ENCODE assay signal across 9 cellular contexts in the genomic region with DNA sequence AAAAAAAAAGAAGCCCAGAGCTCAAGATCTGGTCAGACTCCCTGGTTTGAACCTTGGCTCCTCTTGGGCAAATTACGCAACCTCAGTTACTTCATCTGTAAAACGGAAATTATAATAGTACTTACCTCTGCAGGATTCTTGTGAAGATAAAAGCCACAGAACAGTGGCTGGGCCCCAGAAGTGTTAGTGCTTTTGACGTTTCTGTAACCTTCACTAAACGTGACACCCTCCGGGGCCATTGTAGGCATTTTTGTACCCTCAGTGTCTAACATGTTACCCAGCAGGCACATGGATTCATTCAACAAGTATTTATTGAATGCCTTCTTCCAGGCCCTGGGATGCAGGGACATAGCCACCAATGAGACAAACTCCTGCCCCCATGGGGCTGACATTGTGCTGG. TPM values are rescaled to one million over a fixed set of nuclear protein-coding genes. Genes with fewer than 3 reads are reported as not detected.
DNase-seq lines count a peak whose midpoint lies in the region; ATAC-seq and TF ChIP-seq lines count a peak whose summit lies in the region.
"Had no signal": no experiment of that assay in that cellular context is flagged by ENCODE, and none has a peak within 500 bp of the region (broad histone marks: within the 10 kb centered on the region; RNA-seq: fewer than 3 reads in every experiment).

No MANE protein-coding gene starts in this region.

- intact Hi-C loops in activated naive CD4-positive, alpha-beta T cell treated with anti-CD3 and anti-CD28 coated beads for 36 hours (cut with micrococcal nuclease) = loop anchor here (1.0 kb wide), 1 partner anchor 18 kb away; no protein-coding TSS in a partner anchor

- ATAC-seq in HG03039 (IDR thresholded peaks at IDR 0.05; ENCODE audit: unreplicated experiment) = no peak

- H3K27ac ChIP-seq in liver (ENCODE audit: low read depth in 1 of 2, low read length in 2 of 2) = no peak overlapping the region

- H3K4me1 Mint-ChIP-seq in activated naive CD4-positive, alpha-beta T cell treated with anti-CD3 and anti-CD28 coated beads for 36 hours (ENCODE audit: low read depth) = peaks cover 91% of the 10 kb centered on the region

- CTCF ChIA-PET in activated naive CD4-positive, alpha-beta T cell treated with anti-CD3 and anti-CD28 coated beads for 36 hours (lab: Charles Lee) = interaction anchor here (0.7 to 6.6 kb wide), 6 partner anchors 40 to 60 kb away, joined by 3 to 59 read pairs (median 5); no protein-coding TSS in a partner anchor

- peak overlapping the region; percentile 97 for H3K27ac Mint-ChIP-seq in activated naive CD4-positive, alpha-beta T cell treated with anti-CD3 and anti-CD28 coated beads for 36 hours

- H3K36me3 Mint-ChIP-seq in activated naive CD4-positive, alpha-beta T cell treated with anti-CD3 and anti-CD28 coated beads for 36 hours (ENCODE audit: low read depth) = peaks cover 6% of the 10 kb centered on the region

- H3K9me3 ChIP-seq in liver (ENCODE audit: control insufficient read depth in 4 of 4, low read length in 3 of 4) = no peaks in the 10 kb centered on the region

- H3K9ac ChIP-seq in liver (ENCODE audit: low read depth in 1 of 2, low read length in 2 of 2) = no peak overlapping the region

- no peak overlapping the region for H3K4me3 ChIP-seq in AG10803 (ENCODE audit: low read length)
- no peak overlapping the region for H3K4me3 ChIP-seq in liver (ENCODE audit: low read depth in 1 of 3, low read length in 3 of 3)

- DNase-seq in AG10803 (ENCODE audit: low read depth) = peak; percentile 21
- DNase-seq in SKM-1 treated with dmso at 0.1 percent for 144 hours (lab: John Stamatoyannopoulos, UW; ENCODE audit: unreplicated experiment) = peak; percentile 94
- peak; percentile 87 for DNase-seq in activated naive CD4-positive, alpha-beta T cell treated with anti-CD3 and anti-CD28 coated beads for 36 hours
- DNase-seq in nucleus accumbens (lab: John Stamatoyannopoulos, UW) = no peak
- no peak for DNase-seq in islet precursor cell
- no peak for DNase-seq in cerebellar cortex (ENCODE audit: low spot score)
- DNase-seq: amygdala had no signal

- no peaks in the 10 kb centered on the region for H3K27me3 Mint-ChIP-seq in activated naive CD4-positive, alpha-beta T cell treated with anti-CD3 and anti-CD28 coated beads for 36 hours (ENCODE audit: low read depth)

- no peaks in the 10 kb centered on the region for H3K36me3 ChIP-seq in liver (ENCODE audit: control insufficient read depth in 4 of 4, insufficient read depth in 3 of 4, low read depth in 1 of 4, low read length in 3 of 4)

- H3K9me3 Mint-ChIP-seq in activated naive CD4-positive, alpha-beta T cell treated with anti-CD3 and anti-CD28 coated beads for 36 hours = no peaks in the 10 kb centered on the region

- peak overlapping the region; percentile 63 for H3K4me3 Mint-ChIP-seq in activated naive CD4-positive, alpha-beta T cell treated with anti-CD3 and anti-CD28 coated beads for 36 hours

- TF ChIP-seq RAD21 in liver (IDR thresholded peaks at IDR 0.05) = no peak

- no peaks in the 10 kb centered on the region for H3K4me1 ChIP-seq in liver (ENCODE audit: control insufficient read depth in 4 of 4, insufficient read depth in 4 of 4, low read length in 3 of 4)

- no peaks in the 10 kb centered on the region for H3K27me3 ChIP-seq in liver (ENCODE audit: control insufficient read depth in 4 of 4, insufficient read depth in 4 of 4, low read length in 3 of 4)

- TF ChIP-seq CTCF in AG10803 (conservative IDR thresholded peaks at IDR 0.05; ENCODE audit: low read length) = no peak
- TF ChIP-seq CTCF in liver (IDR thresholded peaks at IDR 0.05; ENCODE audit: low read depth, low read length, missing input control) = no peak

- 59% methylated on average over 5 of the region's 5 CpGs for WGBS in liver

TF ChIP-seq in liver, 16 proteins besides CTCF, POLR2A, EP300 and RAD21:
- TF ChIP-seq, protein P1, sequence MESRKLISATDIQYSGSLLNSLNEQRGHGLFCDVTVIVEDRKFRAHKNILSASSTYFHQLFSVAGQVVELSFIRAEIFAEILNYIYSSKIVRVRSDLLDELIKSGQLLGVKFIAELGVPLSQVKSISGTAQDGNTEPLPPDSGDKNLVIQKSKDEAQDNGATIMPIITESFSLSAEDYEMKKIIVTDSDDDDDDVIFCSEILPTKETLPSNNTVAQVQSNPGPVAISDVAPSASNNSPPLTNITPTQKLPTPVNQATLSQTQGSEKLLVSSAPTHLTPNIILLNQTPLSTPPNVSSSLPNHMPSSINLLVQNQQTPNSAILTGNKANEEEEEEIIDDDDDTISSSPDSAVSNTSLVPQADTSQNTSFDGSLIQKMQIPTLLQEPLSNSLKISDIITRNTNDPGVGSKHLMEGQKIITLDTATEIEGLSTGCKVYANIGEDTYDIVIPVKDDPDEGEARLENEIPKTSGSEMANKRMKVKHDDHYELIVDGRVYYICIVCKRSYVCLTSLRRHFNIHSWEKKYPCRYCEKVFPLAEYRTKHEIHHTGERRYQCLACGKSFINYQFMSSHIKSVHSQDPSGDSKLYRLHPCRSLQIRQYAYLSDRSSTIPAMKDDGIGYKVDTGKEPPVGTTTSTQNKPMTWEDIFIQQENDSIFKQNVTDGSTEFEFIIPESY (IDR thresholded peaks at IDR 0.05) = no peak
- TF ChIP-seq HNF4A (conservative IDR thresholded peaks at IDR 0.05) = peak; percentile 7 to 22
TF ChIP-seq in liver: peak in this region for 1.

RNA-seq across cellular contexts. Expression of a gene that starts 58.0 kb away (rescaled TPM):
- total RNA-seq in activated naive CD4-positive, alpha-beta T cell treated with anti-CD3 and anti-CD28 coated beads for 36 hours = 10 to 100 TPM; 58.7 to 60.0 TPM
- 10 to 100 TPM in 1 of 2 donors, 1 to 10 TPM in 1; 2.3 to 10.2 TPM for total RNA-seq in liver
- 1 to 10 TPM; 3.5 to 7.9 TPM for polyA plus RNA-seq in liver

Comparison
In these comparisons a context has a peak if more than half of its experiments do, and no peak if none do; other contexts are left out.
1. DNase-seq: peak in AG10803 (single experiment), SKM-1 treated with dmso at 0.1 percent for 144 hours (single experiment) and activated naive CD4-positive, alpha-beta T cell treated with anti-CD3 and anti-CD28 coated beads for 36 hours (single experiment); none in nucleus accumbens (0 of 56), islet precursor cell (single experiment) and cerebellar cortex (single experiment).
2. RNA of a gene that starts 58.0 kb away (total RNA-seq): 58.7 to 60.0 TPM in activated naive CD4-positive, alpha-beta T cell treated with anti-CD3 and anti-CD28 coated beads for 36 hours; 2.3 to 10.2 TPM in liver; every median in the first group is over 4 times any median in the second.